Comparison of ENCODE assay signal across 10 cellular contexts in genomic region chr16:87489434-87490045, GRCh38. TPM values are rescaled to one million over a fixed set of nuclear protein-coding genes. Genes with fewer than 3 reads are reported as not detected.
DNase-seq lines count a peak whose midpoint lies in the region; ATAC-seq and TF ChIP-seq lines count a peak whose summit lies in the region.
"Had no signal": no experiment of that assay in that cellular context is flagged by ENCODE, and none has a peak within 500 bp of the region (broad histone marks: within the 10 kb centered on the region; RNA-seq: fewer than 3 reads in every experiment).

No MANE protein-coding gene starts in this region.

- no peaks in the 10 kb centered on the region for H3K27me3 ChIP-seq in hepatocyte

- H3K79me2 ChIP-seq in hepatocyte, result peaks cover 70% of the 10 kb centered on the region

- peak overlapping the region; percentile 80 for H3K4me2 ChIP-seq in hepatocyte

- H3K9me3 ChIP-seq in hepatocyte (ENCODE audit: low read depth), result no peaks in the 10 kb centered on the region

- no peaks in the 10 kb centered on the region for H3K36me3 ChIP-seq in hepatocyte (replicated peaks; ENCODE audit: insufficient read depth, low read depth)

- no peaks in the 10 kb centered on the region for H3K27me3 Mint-ChIP-seq in activated T-helper 17 cell treated with anti-CD3 and anti-CD28 coated beads, Interleukin-2, amount 50 U/mL, for 72 hours
- H3K27me3 Mint-ChIP-seq in stimulated activated naive CD8-positive, alpha-beta T cell treated with anti-CD3 and anti-CD28 coated beads, Interleukin-15, amount 100 ng/mL, for 72 hours, result peaks cover 15% of the 10 kb centered on the region

- no peak overlapping the region for H2AFZ ChIP-seq in hepatocyte

- H3K9me2 ChIP-seq in hepatocyte (replicated peaks; ENCODE audit: insufficient read depth), result no peaks in the 10 kb centered on the region

- H3K27ac Mint-ChIP-seq in activated T-helper 17 cell treated with anti-CD3 and anti-CD28 coated beads, Interleukin-2, amount 50 U/mL, for 72 hours, result peak overlapping the region; percentile 67
- peak overlapping the region; percentile 38 to 94 for H3K27ac Mint-ChIP-seq in stimulated activated naive CD8-positive, alpha-beta T cell treated with anti-CD3 and anti-CD28 coated beads, Interleukin-15, amount 100 ng/mL, for 72 hours

- peaks cover 21% of the 10 kb centered on the region for H3K36me3 Mint-ChIP-seq in activated T-helper 17 cell treated with anti-CD3 and anti-CD28 coated beads, Interleukin-2, amount 50 U/mL, for 72 hours (ENCODE audit: low read depth)

- H3K4me1 Mint-ChIP-seq in activated T-helper 17 cell treated with anti-CD3 and anti-CD28 coated beads, Interleukin-2, amount 50 U/mL, for 72 hours, result peaks cover 38% of the 10 kb centered on the region
- peaks cover 85% of the 10 kb centered on the region for H3K4me1 Mint-ChIP-seq in stimulated activated naive CD8-positive, alpha-beta T cell treated with anti-CD3 and anti-CD28 coated beads, Interleukin-15, amount 100 ng/mL, for 72 hours

- WGBS in hepatocyte (ENCODE audit: low lambda C conversion rate, missing lambda C conversion rate), result 51% methylated on average over 6 of the region's 6 CpGs

- peaks cover 74% of the 10 kb centered on the region for H4K20me1 ChIP-seq in hepatocyte (ENCODE audit: insufficient read depth, poor library complexity, severe bottlenecking)

- peak overlapping the region; percentile 4 for H3K4me3 ChIP-seq in hepatocyte

- H3K9me3 Mint-ChIP-seq in activated T-helper 17 cell treated with anti-CD3 and anti-CD28 coated beads, Interleukin-2, amount 50 U/mL, for 72 hours, result no peaks in the 10 kb centered on the region
- no peaks in the 10 kb centered on the region for H3K9me3 Mint-ChIP-seq in stimulated activated naive CD8-positive, alpha-beta T cell treated with anti-CD3 and anti-CD28 coated beads, Interleukin-15, amount 100 ng/mL, for 72 hours

- H3K4me3 Mint-ChIP-seq in activated T-helper 17 cell treated with anti-CD3 and anti-CD28 coated beads, Interleukin-2, amount 50 U/mL, for 72 hours, result peak overlapping the region; percentile 85
- peak overlapping the region; percentile 87 to 97 for H3K4me3 Mint-ChIP-seq in stimulated activated naive CD8-positive, alpha-beta T cell treated with anti-CD3 and anti-CD28 coated beads, Interleukin-15, amount 100 ng/mL, for 72 hours

- H3K4me1 ChIP-seq in hepatocyte (ENCODE audit: insufficient read depth), result peaks cover 50% of the 10 kb centered on the region

- ATAC-seq in activated T-helper 17 cell treated with anti-CD3 and anti-CD28 coated beads, Interleukin-2, amount 50 U/mL, for 72 hours (replicated peaks), result no peak
- no peak for ATAC-seq in stimulated activated naive CD8-positive, alpha-beta T cell treated with anti-CD3 and anti-CD28 coated beads, Interleukin-15, amount 100 ng/mL, for 72 hours

- TF ChIP-seq CTCF in hepatocyte (IDR thresholded peaks at IDR 0.05; ENCODE audit: poor library complexity), result no peak

- DNase-seq in NCI-H82 (lab: John Stamatoyannopoulos, UW) (peak; percentile 16), NCI-H82 treated with DMSO at 0.1 percent for 48 hours (lab: John Stamatoyannopoulos, UW; ENCODE audit: unreplicated experiment) (no peak), hepatocyte (ENCODE audit: low spot score) (no peak), DMS 273 (lab: John Stamatoyannopoulos, UW; ENCODE audit: unreplicated experiment) (no peak), NCI-H2081 (lab: John Stamatoyannopoulos, UW) (no peak)
- DNase-seq in stimulated activated naive CD8-positive, alpha-beta T cell treated with anti-CD3 and anti-CD28 coated beads, Interleukin-15, amount 100 ng/mL, for 72 hours, result no peak
- no peak for DNase-seq in effector CD8-positive, alpha-beta T cell (lab: John Stamatoyannopoulos, UW)
- DNase-seq: mesendoderm, MM.1S had no signal

- peak overlapping the region; percentile 30 for H3K27ac ChIP-seq in hepatocyte

RNA-seq across cellular contexts. Expression of gene ZCCHC14, which starts 3.3 kb away (rescaled TPM):
- total RNA-seq in activated T-helper 17 cell treated with anti-CD3 and anti-CD28 coated beads, Interleukin-2, amount 50 U/mL, for 72 hours, result 1 to 10 TPM; 3.0 to 5.2 TPM
- 12.6 and 14.5 TPM in 2 replicates for total RNA-seq in hepatocyte
- 4.3 and 5.8 TPM in 2 replicates for polyA plus RNA-seq in hepatocyte
